Comparison of ENCODE assay signal across 2 cellular contexts in genomic region chr19:47713046-47714021, GRCh38.
TF ChIP-seq lines count a peak whose summit lies in the region.

EHD2 (plus strand) TSS chr19:47713422; CDS start chr19:47716613, 3,191 bp downstream.

TF ChIP-seq in SK-N-SH, 30 proteins besides CTCF, POLR2A, EP300 and RAD21 (continues in another document):
- TF ChIP-seq IRF3 (IDR thresholded peaks at IDR 0.05; ENCODE audit: low read depth, low read length) (no peak), YY1 (IDR thresholded peaks at IDR 0.05; ENCODE audit: low read depth) (0 out of 2 replicates have a peak, but pooled peaks have one; percentile 28), FOXM1 (IDR thresholded peaks at IDR 0.05; ENCODE audit: low read depth) (no peak), GATA2 (CRISPR knock-in tag; IDR thresholded peaks at IDR 0.05) (no peak), USF1 (IDR thresholded peaks at IDR 0.05; ENCODE audit: borderline replicate concordance, low read depth) (no peak), NRF1 (IDR thresholded peaks at IDR 0.05; ENCODE audit: low read depth, low read length) (no peak), TAF1 (IDR thresholded peaks at IDR 0.05; ENCODE audit: borderline replicate concordance, low read depth, low read length) (peak; percentile 69; the same call in 1 of the 2 replicates), MXI1 (IDR thresholded peaks at IDR 0.05; ENCODE audit: low read depth, low read length) (no peak), MEF2A (IDR thresholded peaks at IDR 0.05; ENCODE audit: borderline replicate concordance, low read depth) (no peak), JUND (IDR thresholded peaks at IDR 0.05) (no peak), RFX5 (IDR thresholded peaks at IDR 0.05; ENCODE audit: low read length) (no peak), RCOR1 (IDR thresholded peaks at IDR 0.05; ENCODE audit: low read length) (no peak), POLR2AphosphoS5 (IDR thresholded peaks at IDR 0.05; ENCODE audit: low read depth, low read length) (peak; percentile 70; the same call in 1 of the 2 replicates), ELF1 (IDR thresholded peaks at IDR 0.05) (no peak), SMC3 (IDR thresholded peaks at IDR 0.05; ENCODE audit: low read depth, low read length) (peak; percentile 90), MAX (IDR thresholded peaks at IDR 0.05; ENCODE audit: low read depth) (peak; percentile 58; the same call in 1 of the 2 replicates), EZH2phosphoT487 (IDR thresholded peaks at IDR 0.05; ENCODE audit: borderline replicate concordance, low read depth) (no peak), SIN3A (IDR thresholded peaks at IDR 0.05; ENCODE audit: borderline replicate concordance, low read depth, low read length) (peak; percentile 74; the same call in 1 of the 2 replicates), GABPA (IDR thresholded peaks at IDR 0.05; ENCODE audit: low read depth) (no peak), TEAD4 (IDR thresholded peaks at IDR 0.05; ENCODE audit: borderline replicate concordance, insufficient read depth) (0 out of 2 replicates have a peak, but pooled peaks have one; percentile 39), TCF12 (IDR thresholded peaks at IDR 0.05) (no peak), RXRA (IDR thresholded peaks at IDR 0.05; ENCODE audit: borderline replicate concordance, low read depth) (no peak)
- TF ChIP-seq, protein P1, sequence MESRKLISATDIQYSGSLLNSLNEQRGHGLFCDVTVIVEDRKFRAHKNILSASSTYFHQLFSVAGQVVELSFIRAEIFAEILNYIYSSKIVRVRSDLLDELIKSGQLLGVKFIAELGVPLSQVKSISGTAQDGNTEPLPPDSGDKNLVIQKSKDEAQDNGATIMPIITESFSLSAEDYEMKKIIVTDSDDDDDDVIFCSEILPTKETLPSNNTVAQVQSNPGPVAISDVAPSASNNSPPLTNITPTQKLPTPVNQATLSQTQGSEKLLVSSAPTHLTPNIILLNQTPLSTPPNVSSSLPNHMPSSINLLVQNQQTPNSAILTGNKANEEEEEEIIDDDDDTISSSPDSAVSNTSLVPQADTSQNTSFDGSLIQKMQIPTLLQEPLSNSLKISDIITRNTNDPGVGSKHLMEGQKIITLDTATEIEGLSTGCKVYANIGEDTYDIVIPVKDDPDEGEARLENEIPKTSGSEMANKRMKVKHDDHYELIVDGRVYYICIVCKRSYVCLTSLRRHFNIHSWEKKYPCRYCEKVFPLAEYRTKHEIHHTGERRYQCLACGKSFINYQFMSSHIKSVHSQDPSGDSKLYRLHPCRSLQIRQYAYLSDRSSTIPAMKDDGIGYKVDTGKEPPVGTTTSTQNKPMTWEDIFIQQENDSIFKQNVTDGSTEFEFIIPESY (IDR thresholded peaks at IDR 0.05; ENCODE audit: borderline replicate concordance, low read depth) = no peak
- TF ChIP-seq, protein P2, sequence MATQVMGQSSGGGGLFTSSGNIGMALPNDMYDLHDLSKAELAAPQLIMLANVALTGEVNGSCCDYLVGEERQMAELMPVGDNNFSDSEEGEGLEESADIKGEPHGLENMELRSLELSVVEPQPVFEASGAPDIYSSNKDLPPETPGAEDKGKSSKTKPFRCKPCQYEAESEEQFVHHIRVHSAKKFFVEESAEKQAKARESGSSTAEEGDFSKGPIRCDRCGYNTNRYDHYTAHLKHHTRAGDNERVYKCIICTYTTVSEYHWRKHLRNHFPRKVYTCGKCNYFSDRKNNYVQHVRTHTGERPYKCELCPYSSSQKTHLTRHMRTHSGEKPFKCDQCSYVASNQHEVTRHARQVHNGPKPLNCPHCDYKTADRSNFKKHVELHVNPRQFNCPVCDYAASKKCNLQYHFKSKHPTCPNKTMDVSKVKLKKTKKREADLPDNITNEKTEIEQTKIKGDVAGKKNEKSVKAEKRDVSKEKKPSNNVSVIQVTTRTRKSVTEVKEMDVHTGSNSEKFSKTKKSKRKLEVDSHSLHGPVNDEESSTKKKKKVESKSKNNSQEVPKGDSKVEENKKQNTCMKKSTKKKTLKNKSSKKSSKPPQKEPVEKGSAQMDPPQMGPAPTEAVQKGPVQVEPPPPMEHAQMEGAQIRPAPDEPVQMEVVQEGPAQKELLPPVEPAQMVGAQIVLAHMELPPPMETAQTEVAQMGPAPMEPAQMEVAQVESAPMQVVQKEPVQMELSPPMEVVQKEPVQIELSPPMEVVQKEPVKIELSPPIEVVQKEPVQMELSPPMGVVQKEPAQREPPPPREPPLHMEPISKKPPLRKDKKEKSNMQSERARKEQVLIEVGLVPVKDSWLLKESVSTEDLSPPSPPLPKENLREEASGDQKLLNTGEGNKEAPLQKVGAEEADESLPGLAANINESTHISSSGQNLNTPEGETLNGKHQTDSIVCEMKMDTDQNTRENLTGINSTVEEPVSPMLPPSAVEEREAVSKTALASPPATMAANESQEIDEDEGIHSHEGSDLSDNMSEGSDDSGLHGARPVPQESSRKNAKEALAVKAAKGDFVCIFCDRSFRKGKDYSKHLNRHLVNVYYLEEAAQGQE (IDR thresholded peaks at IDR 0.05; ENCODE audit: low read depth, low read length) = no peak

TF ChIP-seq in GM12878, 131 proteins besides CTCF, POLR2A, EP300 and RAD21:
- TF ChIP-seq SMC3 (IDR thresholded peaks at IDR 0.05; ENCODE audit: borderline replicate concordance, low read length) (peak; percentile 44; the same call in 1 of the 2 replicates), EZH2 (IDR thresholded peaks at IDR 0.05; ENCODE audit: borderline replicate concordance, control insufficient read depth, low read depth, low read length) (no peak)
